ENCODE assay signal across 8 cellular contexts in the genomic region with DNA sequence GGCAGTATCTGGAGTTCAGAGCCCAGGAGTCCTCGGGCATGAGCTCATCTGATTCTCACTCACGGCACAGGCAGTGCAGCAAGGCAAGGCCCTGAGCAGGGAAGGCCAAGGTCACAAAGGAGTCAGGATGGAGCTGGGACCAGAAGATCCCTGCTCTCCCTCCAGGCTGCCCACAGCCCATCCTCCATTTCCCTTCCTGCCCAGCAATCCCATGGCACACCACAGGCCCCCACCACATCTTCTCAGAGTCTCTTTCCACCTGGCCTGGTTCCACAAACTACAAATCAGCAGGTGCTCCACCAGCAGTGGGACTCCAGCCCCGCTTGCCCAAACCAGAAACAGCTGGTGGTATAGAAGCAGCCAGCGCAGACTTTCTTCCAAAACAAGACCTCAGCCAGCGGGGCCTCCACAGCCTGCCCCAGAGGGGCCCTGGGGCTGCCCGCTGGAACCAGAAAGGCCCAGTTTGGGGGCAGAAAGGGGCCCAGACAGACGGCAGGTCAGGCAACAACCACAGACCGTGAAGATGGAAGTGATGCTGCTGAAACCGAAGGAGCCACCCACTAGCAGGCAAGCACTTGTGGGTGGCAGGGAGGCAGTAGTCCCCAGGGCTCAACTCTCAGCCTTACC. TPM values are rescaled to one million over a fixed set of nuclear protein-coding genes. Genes with fewer than 3 reads are reported as not detected.
DNase-seq lines count a peak whose midpoint lies in the region; ATAC-seq, FAIRE-seq and TF ChIP-seq lines count a peak whose summit lies in the region.

No MANE protein-coding gene starts in this region.

- H3K27me3 ChIP-seq in KMS-11 (ENCODE audit: insufficient read depth, low read depth) (no peaks in the 10 kb centered on the region), esophagus muscularis mucosa (no peaks in the 10 kb centered on the region)

- H3K36me3 ChIP-seq in KMS-11 (ENCODE audit: insufficient read depth) = no peaks in the 10 kb centered on the region
- peaks cover 0 to 12% (median 3%) of the 10 kb centered on the region in 4 donors for H3K36me3 ChIP-seq in esophagus muscularis mucosa

- H3K9ac ChIP-seq in KMS-11 = peak overlapping the region; percentile 14; the same call in 1 of the 2 replicates

- intact Hi-C loops in esophagus muscularis mucosa (cut with DNase I) = no loop called here

- WGBS in esophagus muscularis mucosa = 68% methylated on average over 7 of the region's 9 CpGs

- no peak for DNase-seq in GM12891 (ENCODE audit: insufficient read length, low spot score)
- no peak for DNase-seq in esophagus muscularis mucosa (ENCODE audit: extremely low spot score)
- DNase-seq in stimulated activated CD8-positive, alpha-beta memory T cell treated with anti-CD3 and anti-CD28 coated beads, Interleukin-4, amount 100 ng/mL, for 48 hours = peak; percentile 79
- DNase-seq in HPDE6-E6E7 (ENCODE audit: extremely low spot score) = no peak
- DNase-seq in anterior cingulate cortex (lab: John Stamatoyannopoulos, UW) = no peak
- DNase-seq in NCI-H446 treated with DMSO at 0.1 percent for 48 hours (lab: John Stamatoyannopoulos, UW) = no peak

- 0 out of 2 replicates have a peak, but pooled peaks have one; percentile 18 for TF ChIP-seq POLR2A in GM12891 (IDR thresholded peaks at IDR 0.05; ENCODE audit: low read depth, low read length)
- no peak for TF ChIP-seq POLR2A in esophagus muscularis mucosa (IDR thresholded peaks at IDR 0.05; ENCODE audit: low read depth)

- ATAC-seq in GM21390 (IDR thresholded peaks at IDR 0.05; ENCODE audit: unreplicated experiment) = peak; percentile 58

- no peak overlapping the region for H2AFZ ChIP-seq in KMS-11 (ENCODE audit: low read depth)

- H3K9me3 ChIP-seq in esophagus muscularis mucosa = no peaks in the 10 kb centered on the region

- H3K4me1 ChIP-seq in KMS-11 (ENCODE audit: low read depth, poor library complexity, severe bottlenecking) = peaks cover 81% of the 10 kb centered on the region
- H3K4me1 ChIP-seq in esophagus muscularis mucosa = peaks cover 82 to 94% (median 92%) of the 10 kb centered on the region in 4 donors

- no peak for TF ChIP-seq CTCF in KMS-11 (conservative IDR thresholded peaks at IDR 0.05; ENCODE audit: low read depth, low read length)
- no peak for TF ChIP-seq CTCF in esophagus muscularis mucosa (IDR thresholded peaks at IDR 0.05)

- H3K79me2 ChIP-seq in KMS-11 (ENCODE audit: insufficient read depth, low read depth) = peaks cover 70% of the 10 kb centered on the region

- FAIRE-seq in GM12891 (lab: Jason Lieb, UNC) = peak; percentile 76

- H3K4me2 ChIP-seq in KMS-11 = peak overlapping the region; percentile 95

- peak overlapping the region; percentile 69 for H3K27ac ChIP-seq in KMS-11
- peak overlapping the region; percentile 47 to 53 (median 52) for H3K27ac ChIP-seq in esophagus muscularis mucosa (replicated peaks in 1 of 4)

- H3K4me3 ChIP-seq in KMS-11 (IDR thresholded peaks at IDR 0.05; ENCODE audit: insufficient read depth, low read depth, low read length) (no peak overlapping the region), esophagus muscularis mucosa (no peak overlapping the region)

- no peaks in the 10 kb centered on the region for H4K20me1 ChIP-seq in KMS-11 (ENCODE audit: insufficient read depth)

- TF ChIP-seq EP300 in esophagus muscularis mucosa (IDR thresholded peaks at IDR 0.05) = no peak

TF ChIP-seq in GM12891, 5 proteins besides CTCF, POLR2A, EP300 and RAD21:
- TF ChIP-seq PAX5 (IDR thresholded peaks at IDR 0.05; ENCODE audit: insufficient read depth, low read length, severe bottlenecking) (peak; percentile 13), SPI1 (IDR thresholded peaks at IDR 0.05; ENCODE audit: low read depth, low read length) (no peak), POLR2AphosphoS5 (IDR thresholded peaks at IDR 0.05; ENCODE audit: low read depth, low read length) (no peak)

RNA-seq across cellular contexts. Expression of a gene that starts 12.2 kb away (rescaled TPM):
- 253 TPM for polyA plus RNA-seq in GM12891 (2012; ENCODE audit: low read depth, missing spikeins)
- total RNA-seq in esophagus muscularis mucosa = 100 to 1,000 TPM in 3 of 4 donors, 10 to 100 TPM in 1; 91.4 to 136 (median 114) TPM

RNA-seq across cellular contexts. Expression of a gene that starts 48.3 kb away (rescaled TPM):
- 0.54 TPM for polyA plus RNA-seq in GM12891 (2012; ENCODE audit: low read depth, missing spikeins)
- 1,000 to 10,000 TPM; 1,165 to 3,724 (median 1,939) TPM for total RNA-seq in esophagus muscularis mucosa
